In the genomic region with DNA sequence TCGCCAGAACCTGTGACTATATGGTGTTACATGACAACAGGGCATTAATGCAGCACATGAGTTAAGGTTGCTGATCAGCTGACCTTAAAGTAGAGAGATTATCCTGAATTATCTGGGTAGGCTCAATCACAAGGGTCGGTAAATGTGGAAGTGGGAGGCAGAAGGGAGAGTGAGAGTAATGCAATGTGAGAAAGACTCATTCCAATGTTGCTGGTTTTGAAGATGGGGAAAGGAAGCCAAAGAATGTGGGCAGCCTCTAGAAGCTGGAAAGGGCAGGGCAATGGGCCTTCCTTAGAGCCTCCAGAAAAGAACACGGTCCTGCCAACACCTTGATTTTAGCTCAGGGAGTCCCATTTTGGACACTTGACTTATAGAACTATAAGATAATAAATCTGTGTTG, we compare ENCODE assay signal across 20 cellular contexts.
DNase-seq lines count a peak whose midpoint lies in the region; ATAC-seq and TF ChIP-seq lines count a peak whose summit lies in the region.
"Had no signal": no experiment of that assay in that cellular context is flagged by ENCODE, and none has a peak within 500 bp of the region (broad histone marks: within the 10 kb centered on the region; RNA-seq: fewer than 3 reads in every experiment).

No MANE protein-coding gene starts in this region.

- H3K79me2 ChIP-seq in SK-N-SH (ENCODE audit: insufficient read depth) (peaks cover 15% of the 10 kb centered on the region; the same call in 1 of the 2 replicates), smooth muscle cell (ENCODE audit: low read depth) (peaks cover 35% of the 10 kb centered on the region)

- CTCF ChIA-PET in SK-N-SH (lab: Yijun Ruan, JAX), result interaction anchor here (0.9 to 2.6 kb wide), 5 partner anchors 9 to 45 kb away, joined by 3 to 12 read pairs (median 5); no protein-coding TSS in a partner anchor

- no peak for DNase-seq in SK-N-SH
- DNase-seq in amniotic epithelial cell (ENCODE audit: low read depth), result peak; percentile 53
- no peak for DNase-seq in mesenchymal stem cell
- no peak for DNase-seq in smooth muscle cell (lab: John Stamatoyannopoulos, UW; ENCODE audit: unreplicated experiment)
- no peak for DNase-seq in middle frontal gyrus (ENCODE audit: extremely low spot score, low spot score)
- DNase-seq in cerebellar cortex (ENCODE audit: low spot score), result no peak
- DNase-seq: 8988T; CD4-positive, alpha-beta memory T cell; DMS153; GDM1; KBM-7; NCI-H187; NCI-H345; NCI-H524 treated with DMSO at 0.1 percent for 48 hours; PC-9; SIG-M5 had no signal

- H3K27ac ChIP-seq in SK-N-SH (ENCODE audit: low read depth in 2 of 2, low read length in 1 of 2) (no peak overlapping the region), mesenchymal stem cell (ENCODE audit: low read length, poor library complexity, severe bottlenecking) (no peak overlapping the region), smooth muscle cell (ENCODE audit: low read depth) (peak overlapping the region; percentile 39)
- H3K27ac ChIP-seq: BLaER1, PC-9, RWPE1 had no signal

- H3K9me3 ChIP-seq in SK-N-SH (no peaks in the 10 kb centered on the region), mesenchymal stem cell (ENCODE audit: control insufficient read depth, low read length) (no peaks in the 10 kb centered on the region), smooth muscle cell (replicated peaks; ENCODE audit: low read depth) (no peaks in the 10 kb centered on the region)
- H3K9me3 ChIP-seq: BLaER1 had no signal

- H3K4ac ChIP-seq in mesenchymal stem cell (ENCODE audit: low read depth in 1 of 2, low read length in 2 of 2), result no peak overlapping the region

- TF ChIP-seq RAD21 in SK-N-SH (IDR thresholded peaks at IDR 0.05; ENCODE audit: low read length), result no peak

- peaks cover 40% of the 10 kb centered on the region for H3K79me1 ChIP-seq in mesenchymal stem cell (replicated peaks; ENCODE audit: low read length, poor library complexity, severe bottlenecking)

- no peak overlapping the region for H2BK5ac ChIP-seq in mesenchymal stem cell (ENCODE audit: low read depth, low read length, poor library complexity, severe bottlenecking)

- H3K36me3 ChIP-seq in SK-N-SH (replicated peaks in 1 of 2; ENCODE audit: control insufficient read depth in 1 of 2, insufficient read depth in 2 of 2, low read length in 1 of 2) (peaks cover 0 to 17% of the 10 kb centered on the region in 2 experiments), mesenchymal stem cell (ENCODE audit: control insufficient read depth in 1 of 2, insufficient read depth in 2 of 2, low read depth in 1 of 2, low read length in 2 of 2) (peaks cover 7 to 20% of the 10 kb centered on the region in 2 experiments), smooth muscle cell (ENCODE audit: low read depth) (no peaks in the 10 kb centered on the region)

- no peak overlapping the region for H3K18ac ChIP-seq in mesenchymal stem cell (ENCODE audit: low read depth in 1 of 2, low read length in 2 of 2)

- TF ChIP-seq EP300 in SK-N-SH (IDR thresholded peaks at IDR 0.05; ENCODE audit: borderline replicate concordance in 1 of 2, low read depth in 1 of 2, low read length in 1 of 2), result no peak

- POLR2A ChIA-PET in SK-N-SH (lab: Yijun Ruan, JAX), result no interaction called here

- H3K14ac ChIP-seq in mesenchymal stem cell (ENCODE audit: low read length in 2 of 2), result no peak overlapping the region

- WGBS in SK-N-SH (ENCODE audit: low lambda C conversion rate), result 93% methylated on average over 3 of the region's 3 CpGs
- 98% methylated on average over 2 of the region's 3 CpGs for WGBS in mesenchymal stem cell
- WGBS in smooth muscle cell (ENCODE audit: low lambda C conversion rate), result 74% methylated on average over 3 of the region's 3 CpGs

- peaks cover 0 to 12% of the 10 kb centered on the region in 2 experiments; a peak in 2 of 4 replicates for H3K4me1 ChIP-seq in SK-N-SH (ENCODE audit: control insufficient read depth in 1 of 2, insufficient read depth in 2 of 2, low read depth in 1 of 2, low read length in 1 of 2)
- H3K4me1 ChIP-seq in mesenchymal stem cell (ENCODE audit: control insufficient read depth, insufficient read depth, low read depth, low read length), result peaks cover 8% of the 10 kb centered on the region
- H3K4me1 ChIP-seq in smooth muscle cell (ENCODE audit: low read depth), result no peaks in the 10 kb centered on the region

- no peak overlapping the region for H3K23ac ChIP-seq in mesenchymal stem cell (ENCODE audit: low read length in 2 of 2)

- no peak overlapping the region for H2AFZ ChIP-seq in SK-N-SH (ENCODE audit: low read depth)
- no peak overlapping the region for H2AFZ ChIP-seq in mesenchymal stem cell (ENCODE audit: low read depth, low read length)
- H2AFZ ChIP-seq in smooth muscle cell (ENCODE audit: low read depth), result no peak overlapping the region
- H2AFZ ChIP-seq: PC-9 had no signal

- H3F3A ChIP-seq in SK-N-SH (replicated peaks; ENCODE audit: insufficient read depth) (no peaks in the 10 kb centered on the region), smooth muscle cell (ENCODE audit: low read depth) (no peaks in the 10 kb centered on the region)

- H4K91ac ChIP-seq in mesenchymal stem cell (ENCODE audit: low read length), result no peak overlapping the region

- no peak overlapping the region for H3K9ac ChIP-seq in SK-N-SH
- peak overlapping the region; percentile 21 for H3K9ac ChIP-seq in mesenchymal stem cell (ENCODE audit: low read length)
- no peak overlapping the region for H3K9ac ChIP-seq in smooth muscle cell (ENCODE audit: low read depth)
- H3K9ac ChIP-seq: BLaER1 had no signal

- no peak overlapping the region for H2AK5ac ChIP-seq in mesenchymal stem cell (ENCODE audit: low read length, severe bottlenecking)

- no peak overlapping the region for H2BK120ac ChIP-seq in mesenchymal stem cell (ENCODE audit: low read depth, low read length)

- H2BK12ac ChIP-seq in mesenchymal stem cell (ENCODE audit: low read length in 2 of 2), result no peak overlapping the region

- no peaks in the 10 kb centered on the region for H3K27me3 ChIP-seq in SK-N-SH (ENCODE audit: insufficient read depth)
- H3K27me3 ChIP-seq in mesenchymal stem cell (ENCODE audit: control insufficient read depth in 1 of 2, insufficient read depth in 1 of 2, low read length in 2 of 2), result no peaks in the 10 kb centered on the region
- no peaks in the 10 kb centered on the region for H3K27me3 ChIP-seq in smooth muscle cell (ENCODE audit: low read depth)
- H3K27me3 ChIP-seq: BLaER1 had no signal

- no peak overlapping the region for H2BK15ac ChIP-seq in mesenchymal stem cell (ENCODE audit: low read depth, poor library complexity, severe bottlenecking)

- H3K9me2 ChIP-seq in SK-N-SH, result no peaks in the 10 kb centered on the region

- TF ChIP-seq CTCF in SK-N-SH (IDR thresholded peaks at IDR 0.05), result no peak
- TF ChIP-seq CTCF in smooth muscle cell (IDR thresholded peaks at IDR 0.05; ENCODE audit: borderline replicate concordance, insufficient read depth, poor library complexity, severe bottlenecking), result no peak

- H3K4me2 ChIP-seq in SK-N-SH (no peak overlapping the region), mesenchymal stem cell (ENCODE audit: low read length, poor library complexity, severe bottlenecking) (no peak overlapping the region), smooth muscle cell (peak overlapping the region; percentile 64)
- H3K4me2 ChIP-seq: BLaER1, PC-9 had no signal

- peak; percentile 47 for ATAC-seq in SK-N-SH treated with all-trans-retinoic acid at 6 μM for 48 hours
- ATAC-seq in GM18498 (IDR thresholded peaks at IDR 0.05; ENCODE audit: unreplicated experiment), result no peak

- H3K4me3 ChIP-seq in SK-N-SH (ENCODE audit: low read depth in 2 of 2, low read length in 1 of 2) (no peak overlapping the region), mesenchymal stem cell (ENCODE audit: insufficient read depth in 1 of 2, low read depth in 1 of 2, low read length in 2 of 2) (no peak overlapping the region), smooth muscle cell (no peak overlapping the region)
- H3K4me3 ChIP-seq: BLaER1, PC-9 had no signal

- H4K20me1 ChIP-seq in SK-N-SH (ENCODE audit: insufficient read depth) (peaks cover 3% of the 10 kb centered on the region; the same call in 1 of the 2 replicates), smooth muscle cell (ENCODE audit: low read depth) (peaks cover 45% of the 10 kb centered on the region)

- H4K8ac ChIP-seq in mesenchymal stem cell (ENCODE audit: low read length), result no peak overlapping the region

TF ChIP-seq in SK-N-SH treated with all-trans-retinoic acid at 6 μM for 48 hours, 23 proteins besides CTCF, POLR2A, EP300 and RAD21 (continues in another document):
- TF ChIP-seq ARNTL (CRISPR knock-in tag; IDR thresholded peaks at IDR 0.05; ENCODE audit: borderline replicate concordance, low read depth), result no peak
- TF ChIP-seq ZFP30 (CRISPR knock-in tag; IDR thresholded peaks at IDR 0.05), result no peak
- no peak for TF ChIP-seq BACH2 (CRISPR knock-in tag; IDR thresholded peaks at IDR 0.05; ENCODE audit: borderline replicate concordance)
- no peak for TF ChIP-seq ZC3H10 (CRISPR knock-in tag; IDR thresholded peaks at IDR 0.05)
- no peak for TF ChIP-seq SNAI2 (CRISPR knock-in tag; IDR thresholded peaks at IDR 0.05)

TF ChIP-seq in SK-N-SH, 30 proteins besides CTCF, POLR2A, EP300 and RAD21:
- TF ChIP-seq CHD2 (IDR thresholded peaks at IDR 0.05; ENCODE audit: low read length, partially characterized antibody) (no peak), SIN3A (IDR thresholded peaks at IDR 0.05; ENCODE audit: borderline replicate concordance, low read depth, low read length) (no peak), FOXM1 (IDR thresholded peaks at IDR 0.05; ENCODE audit: low read depth) (no peak)
- TF ChIP-seq, protein P1, sequence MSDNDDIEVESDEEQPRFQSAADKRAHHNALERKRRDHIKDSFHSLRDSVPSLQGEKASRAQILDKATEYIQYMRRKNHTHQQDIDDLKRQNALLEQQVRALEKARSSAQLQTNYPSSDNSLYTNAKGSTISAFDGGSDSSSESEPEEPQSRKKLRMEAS (IDR thresholded peaks at IDR 0.05; ENCODE audit: low read depth), result no peak
TF ChIP-seq in SK-N-SH: peak in this region for 0.
